In genomic region chr10:93393231-93393630, GRCh38 we compare ENCODE assay signal across 19 cellular contexts.
DNase-seq lines count a peak whose midpoint lies in the region; TF ChIP-seq lines count a peak whose summit lies in the region.
"Had no signal": no experiment of that assay in that cellular context is flagged by ENCODE, and none has a peak within 500 bp of the region (broad histone marks: within the 10 kb centered on the region; RNA-seq: fewer than 3 reads in every experiment).

No MANE protein-coding gene starts in this region.

- H3K36me3 Mint-ChIP-seq in neural progenitor cell = peaks cover 2% of the 10 kb centered on the region
- H3K36me3 Mint-ChIP-seq: CD8-positive, alpha-beta T cell; IgD-negative memory B cell had no signal

- no peak for TF ChIP-seq POLR2A in esophagus muscularis mucosa (IDR thresholded peaks at IDR 0.05; ENCODE audit: low read depth)
- no peak for TF ChIP-seq POLR2A in transverse colon (IDR thresholded peaks at IDR 0.05)

- H3K79me2 ChIP-seq in neural progenitor cell (ENCODE audit: low read depth) = no peaks in the 10 kb centered on the region

- H4K20me1 ChIP-seq in neural progenitor cell (ENCODE audit: low read depth) = no peaks in the 10 kb centered on the region
- H4K20me1 ChIP-seq: BLaER1 had no signal

- no peaks in the 10 kb centered on the region for H3K9me3 Mint-ChIP-seq in neural progenitor cell
- H3K9me3 Mint-ChIP-seq: CD8-positive, alpha-beta T cell had no signal

- intact Hi-C loops in cardiac septum (cut with DNase I) (no loop called here), esophagus muscularis mucosa (cut with DNase I) (no loop called here), transverse colon (cut with DNase I; ENCODE audit: low total_unique reads) (no loop called here)

- H3K4me1 ChIP-seq in cardiac muscle cell (ENCODE audit: low read depth) (peaks cover 25% of the 10 kb centered on the region), esophagus muscularis mucosa (peaks cover 0 to 43% (median 31%) of the 10 kb centered on the region in 4 donors), neural progenitor cell (no peaks in the 10 kb centered on the region), transverse colon (no peaks in the 10 kb centered on the region)

- 62% methylated on average over 6 of the region's 6 CpGs for WGBS in esophagus muscularis mucosa
- WGBS in transverse colon (ENCODE audit: low coverage in 1 of 2), 2 donors = 78 to 79% methylated on average over 6 of the region's 6 CpGs

- peak overlapping the region; percentile 44 for H3K27ac Mint-ChIP-seq in neural progenitor cell
- H3K27ac Mint-ChIP-seq: CD8-positive, alpha-beta T cell; IgD-negative memory B cell had no signal

- H3K4me1 Mint-ChIP-seq in neural progenitor cell = peaks cover 17% of the 10 kb centered on the region

- H3K27ac ChIP-seq in cardiac muscle cell (peak overlapping the region; percentile 85), esophagus muscularis mucosa (replicated peaks in 1 of 4) (peak overlapping the region in 1 of 4 donors; percentile 7), neural progenitor cell (no peak overlapping the region), transverse colon (peak overlapping the region in 3 of 4 donors; percentile 1 to 45 (median 38))
- H3K27ac ChIP-seq: BLaER1 had no signal

- H3K4me3 Mint-ChIP-seq in neural progenitor cell = no peak overlapping the region
- H3K4me3 Mint-ChIP-seq: CD8-positive, alpha-beta T cell; IgD-negative memory B cell had no signal

- H3K36me3 ChIP-seq in cardiac muscle cell = no peaks in the 10 kb centered on the region
- peaks cover 0 to 32% (median 9%) of the 10 kb centered on the region in 4 donors for H3K36me3 ChIP-seq in esophagus muscularis mucosa
- no peaks in the 10 kb centered on the region for H3K36me3 ChIP-seq in neural progenitor cell
- peaks cover 0 to 7% (median 0%) of the 10 kb centered on the region in 4 donors for H3K36me3 ChIP-seq in transverse colon
- H3K36me3 ChIP-seq: BLaER1 had no signal

- H3K9ac ChIP-seq in neural progenitor cell = no peak overlapping the region
- H3K9ac ChIP-seq: BLaER1 had no signal

- TF ChIP-seq CTCF in cardiac muscle cell (IDR thresholded peaks at IDR 0.05; ENCODE audit: low read depth, low read length) (no peak), esophagus muscularis mucosa (IDR thresholded peaks at IDR 0.05) (no peak), neural progenitor cell (IDR thresholded peaks at IDR 0.05) (no peak), transverse colon (IDR thresholded peaks at IDR 0.05) (no peak)

- no peaks in the 10 kb centered on the region for H3F3A ChIP-seq in neural progenitor cell (ENCODE audit: low read depth)

- DNase-seq in cardiac muscle cell (ENCODE audit: low read depth in 1 of 2, low spot score in 1 of 2) (peak in 1 of 2 donors; percentile 27), cardiac septum (ENCODE audit: low spot score) (no peak), esophagus muscularis mucosa (ENCODE audit: extremely low spot score) (peak; percentile 64), neural progenitor cell (ENCODE audit: low spot score) (no peak), transverse colon (no peak), dedifferentiated amniotic fluid mesenchymal stem cell (ENCODE audit: extremely low spot score) (no peak), AML-193 (lab: John Stamatoyannopoulos, UW) (no peak), NCI-H1105 (lab: John Stamatoyannopoulos, UW) (no peak)
- DNase-seq: CD8-positive, alpha-beta T cell; DMS79; H7; NCI-H1417 treated with DMSO at 0.1 percent for 48 hours; NCI-H1930; NCI-H2171 treated with DMSO at 0.1 percent for 48 hours; NCI-H446 treated with DMSO at 0.1 percent for 48 hours; NCI-H748 treated with DMSO at 0.1 percent for 48 hours; OCI-M1 had no signal

- H3K4me2 ChIP-seq in neural progenitor cell = no peak overlapping the region
- H3K4me2 ChIP-seq: BLaER1 had no signal

- H2AFZ ChIP-seq in neural progenitor cell (replicated peaks) = peak overlapping the region; percentile 39

- in situ Hi-C loops in transverse colon (cut with MboI; ENCODE audit: low pct_ligation_motif_present in 1 of 4, low pct_unique_long_range_greater_than_20kb in 1 of 4, low sequenced_read_pairs in 3 of 4) = no loop called here

- H3K9me3 ChIP-seq in cardiac muscle cell (ENCODE audit: low read depth) (no peaks in the 10 kb centered on the region), esophagus muscularis mucosa (no peaks in the 10 kb centered on the region), neural progenitor cell (ENCODE audit: low read depth) (no peaks in the 10 kb centered on the region), transverse colon (no peaks in the 10 kb centered on the region)
- H3K9me3 ChIP-seq: BLaER1 had no signal

- H3K27me3 ChIP-seq in cardiac muscle cell (no peaks in the 10 kb centered on the region), esophagus muscularis mucosa (no peaks in the 10 kb centered on the region), neural progenitor cell (no peaks in the 10 kb centered on the region), transverse colon (no peaks in the 10 kb centered on the region)
- H3K27me3 ChIP-seq: BLaER1 had no signal

- H3K4me3 ChIP-seq in cardiac muscle cell (no peak overlapping the region), esophagus muscularis mucosa (no peak overlapping the region), neural progenitor cell (no peak overlapping the region), transverse colon (no peak overlapping the region)
- H3K4me3 ChIP-seq: BLaER1 had no signal

- H3K27me3 Mint-ChIP-seq in neural progenitor cell (ENCODE audit: insufficient read depth, low read depth) = peaks cover 8% of the 10 kb centered on the region

- no peak for TF ChIP-seq EP300 in esophagus muscularis mucosa (IDR thresholded peaks at IDR 0.05)
- TF ChIP-seq EP300 in transverse colon (IDR thresholded peaks at IDR 0.05; ENCODE audit: low read depth) = no peak
